In the genomic region with DNA sequence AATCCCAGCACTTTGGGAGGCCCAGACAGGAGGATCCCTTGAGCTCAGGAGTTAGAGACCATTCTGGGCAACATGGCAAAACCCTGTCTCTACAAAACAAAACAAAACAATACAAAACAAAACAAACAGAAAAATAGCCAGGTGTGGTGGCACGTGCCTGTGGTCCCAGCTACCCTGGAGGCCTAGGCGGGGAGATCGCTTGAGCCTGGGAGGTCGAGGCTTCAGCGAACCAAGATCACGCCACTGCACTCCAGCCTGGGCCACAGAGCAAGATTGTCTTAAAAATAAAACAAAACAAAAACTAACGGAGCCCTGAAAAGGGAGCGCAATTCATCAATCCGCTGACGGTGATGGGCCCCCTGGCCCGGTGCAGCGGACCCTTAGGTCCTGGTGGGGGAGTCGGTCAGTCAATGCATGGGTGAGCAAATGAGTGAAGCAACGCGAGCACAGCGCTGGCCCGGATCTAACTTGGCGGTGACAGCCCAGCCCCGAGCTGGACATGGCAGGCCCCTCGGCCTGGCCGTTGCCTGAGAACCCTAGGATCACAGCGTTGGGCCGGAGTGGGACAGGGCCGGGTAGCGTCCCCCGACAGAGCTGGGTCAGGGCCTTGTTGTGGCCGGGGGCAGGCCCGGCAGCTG, we compare ENCODE assay signal across 1 cellular context.
TF ChIP-seq lines count a peak whose summit lies in the region.

No MANE protein-coding gene starts in this region.

TF ChIP-seq in HepG2, 621 proteins besides CTCF, POLR2A, EP300 and RAD21 (continued from another document and continues in another):
- TF ChIP-seq, protein P1, sequence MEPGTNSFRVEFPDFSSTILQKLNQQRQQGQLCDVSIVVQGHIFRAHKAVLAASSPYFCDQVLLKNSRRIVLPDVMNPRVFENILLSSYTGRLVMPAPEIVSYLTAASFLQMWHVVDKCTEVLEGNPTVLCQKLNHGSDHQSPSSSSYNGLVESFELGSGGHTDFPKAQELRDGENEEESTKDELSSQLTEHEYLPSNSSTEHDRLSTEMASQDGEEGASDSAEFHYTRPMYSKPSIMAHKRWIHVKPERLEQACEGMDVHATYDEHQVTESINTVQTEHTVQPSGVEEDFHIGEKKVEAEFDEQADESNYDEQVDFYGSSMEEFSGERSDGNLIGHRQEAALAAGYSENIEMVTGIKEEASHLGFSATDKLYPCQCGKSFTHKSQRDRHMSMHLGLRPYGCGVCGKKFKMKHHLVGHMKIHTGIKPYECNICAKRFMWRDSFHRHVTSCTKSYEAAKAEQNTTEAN (CRISPR knock-in tag; conservative IDR thresholded peaks at IDR 0.05), result 0 out of 2 replicates have a peak, but pooled peaks have one; percentile 52
- TF ChIP-seq, protein P2, sequence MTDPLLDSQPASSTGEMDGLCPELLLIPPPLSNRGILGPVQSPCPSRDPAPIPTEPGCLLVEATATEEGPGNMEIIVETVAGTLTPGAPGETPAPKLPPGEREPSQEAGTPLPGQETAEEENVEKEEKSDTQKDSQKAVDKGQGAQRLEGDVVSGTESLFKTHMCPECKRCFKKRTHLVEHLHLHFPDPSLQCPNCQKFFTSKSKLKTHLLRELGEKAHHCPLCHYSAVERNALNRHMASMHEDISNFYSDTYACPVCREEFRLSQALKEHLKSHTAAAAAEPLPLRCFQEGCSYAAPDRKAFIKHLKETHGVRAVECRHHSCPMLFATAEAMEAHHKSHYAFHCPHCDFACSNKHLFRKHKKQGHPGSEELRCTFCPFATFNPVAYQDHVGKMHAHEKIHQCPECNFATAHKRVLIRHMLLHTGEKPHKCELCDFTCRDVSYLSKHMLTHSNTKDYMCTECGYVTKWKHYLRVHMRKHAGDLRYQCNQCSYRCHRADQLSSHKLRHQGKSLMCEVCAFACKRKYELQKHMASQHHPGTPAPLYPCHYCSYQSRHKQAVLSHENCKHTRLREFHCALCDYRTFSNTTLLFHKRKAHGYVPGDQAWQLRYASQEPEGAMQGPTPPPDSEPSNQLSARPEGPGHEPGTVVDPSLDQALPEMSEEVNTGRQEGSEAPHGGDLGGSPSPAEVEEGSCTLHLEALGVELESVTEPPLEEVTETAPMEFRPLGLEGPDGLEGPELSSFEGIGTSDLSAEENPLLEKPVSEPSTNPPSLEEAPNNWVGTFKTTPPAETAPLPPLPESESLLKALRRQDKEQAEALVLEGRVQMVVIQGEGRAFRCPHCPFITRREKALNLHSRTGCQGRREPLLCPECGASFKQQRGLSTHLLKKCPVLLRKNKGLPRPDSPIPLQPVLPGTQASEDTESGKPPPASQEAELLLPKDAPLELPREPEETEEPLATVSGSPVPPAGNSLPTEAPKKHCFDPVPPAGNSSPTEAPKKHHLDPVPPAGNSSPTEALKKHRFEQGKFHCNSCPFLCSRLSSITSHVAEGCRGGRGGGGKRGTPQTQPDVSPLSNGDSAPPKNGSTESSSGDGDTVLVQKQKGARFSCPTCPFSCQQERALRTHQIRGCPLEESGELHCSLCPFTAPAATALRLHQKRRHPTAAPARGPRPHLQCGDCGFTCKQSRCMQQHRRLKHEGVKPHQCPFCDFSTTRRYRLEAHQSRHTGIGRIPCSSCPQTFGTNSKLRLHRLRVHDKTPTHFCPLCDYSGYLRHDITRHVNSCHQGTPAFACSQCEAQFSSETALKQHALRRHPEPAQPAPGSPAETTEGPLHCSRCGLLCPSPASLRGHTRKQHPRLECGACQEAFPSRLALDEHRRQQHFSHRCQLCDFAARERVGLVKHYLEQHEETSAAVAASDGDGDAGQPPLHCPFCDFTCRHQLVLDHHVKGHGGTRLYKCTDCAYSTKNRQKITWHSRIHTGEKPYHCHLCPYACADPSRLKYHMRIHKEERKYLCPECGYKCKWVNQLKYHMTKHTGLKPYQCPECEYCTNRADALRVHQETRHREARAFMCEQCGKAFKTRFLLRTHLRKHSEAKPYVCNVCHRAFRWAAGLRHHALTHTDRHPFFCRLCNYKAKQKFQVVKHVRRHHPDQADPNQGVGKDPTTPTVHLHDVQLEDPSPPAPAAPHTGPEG (CRISPR knock-in tag; IDR thresholded peaks at IDR 0.05), result no peak
- peak; percentile 64; the same call in 1 of the 2 replicates for TF ChIP-seq ZNF850 (CRISPR knock-in tag; conservative IDR thresholded peaks at IDR 0.05)
- peak; percentile 22; the same call in 1 of the 2 replicates for TF ChIP-seq ZNF543 (CRISPR knock-in tag; IDR thresholded peaks at IDR 0.05)
- TF ChIP-seq, protein P3, sequence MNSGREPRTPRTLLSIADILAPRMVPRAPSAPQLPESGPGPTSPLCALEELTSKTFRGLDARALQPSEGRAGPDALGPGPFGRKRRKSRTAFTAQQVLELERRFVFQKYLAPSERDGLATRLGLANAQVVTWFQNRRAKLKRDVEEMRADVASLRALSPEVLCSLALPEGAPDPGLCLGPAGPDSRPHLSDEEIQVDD (CRISPR knock-in tag; IDR thresholded peaks at IDR 0.05; ENCODE audit: borderline replicate concordance), result no peak
- peak; percentile 36; the same call in 1 of the 2 replicates for TF ChIP-seq BHLHE40 (IDR thresholded peaks at IDR 0.05; ENCODE audit: low read length)
- peak; percentile 35; the same call in 1 of the 2 replicates for TF ChIP-seq ZNF782 (CRISPR knock-in tag; IDR thresholded peaks at IDR 0.05; ENCODE audit: borderline replicate concordance)
- TF ChIP-seq, protein P4, sequence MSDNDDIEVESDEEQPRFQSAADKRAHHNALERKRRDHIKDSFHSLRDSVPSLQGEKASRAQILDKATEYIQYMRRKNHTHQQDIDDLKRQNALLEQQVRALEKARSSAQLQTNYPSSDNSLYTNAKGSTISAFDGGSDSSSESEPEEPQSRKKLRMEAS (IDR thresholded peaks at IDR 0.05), result peak; percentile 24
- TF ChIP-seq, protein P5, sequence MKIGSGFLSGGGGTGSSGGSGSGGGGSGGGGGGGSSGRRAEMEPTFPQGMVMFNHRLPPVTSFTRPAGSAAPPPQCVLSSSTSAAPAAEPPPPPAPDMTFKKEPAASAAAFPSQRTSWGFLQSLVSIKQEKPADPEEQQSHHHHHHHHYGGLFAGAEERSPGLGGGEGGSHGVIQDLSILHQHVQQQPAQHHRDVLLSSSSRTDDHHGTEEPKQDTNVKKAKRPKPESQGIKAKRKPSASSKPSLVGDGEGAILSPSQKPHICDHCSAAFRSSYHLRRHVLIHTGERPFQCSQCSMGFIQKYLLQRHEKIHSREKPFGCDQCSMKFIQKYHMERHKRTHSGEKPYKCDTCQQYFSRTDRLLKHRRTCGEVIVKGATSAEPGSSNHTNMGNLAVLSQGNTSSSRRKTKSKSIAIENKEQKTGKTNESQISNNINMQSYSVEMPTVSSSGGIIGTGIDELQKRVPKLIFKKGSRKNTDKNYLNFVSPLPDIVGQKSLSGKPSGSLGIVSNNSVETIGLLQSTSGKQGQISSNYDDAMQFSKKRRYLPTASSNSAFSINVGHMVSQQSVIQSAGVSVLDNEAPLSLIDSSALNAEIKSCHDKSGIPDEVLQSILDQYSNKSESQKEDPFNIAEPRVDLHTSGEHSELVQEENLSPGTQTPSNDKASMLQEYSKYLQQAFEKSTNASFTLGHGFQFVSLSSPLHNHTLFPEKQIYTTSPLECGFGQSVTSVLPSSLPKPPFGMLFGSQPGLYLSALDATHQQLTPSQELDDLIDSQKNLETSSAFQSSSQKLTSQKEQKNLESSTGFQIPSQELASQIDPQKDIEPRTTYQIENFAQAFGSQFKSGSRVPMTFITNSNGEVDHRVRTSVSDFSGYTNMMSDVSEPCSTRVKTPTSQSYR (CRISPR knock-in tag; IDR thresholded peaks at IDR 0.05; ENCODE audit: borderline replicate concordance), result 0 out of 2 replicates have a peak, but pooled peaks have one; percentile 7
- TF ChIP-seq, protein P6, sequence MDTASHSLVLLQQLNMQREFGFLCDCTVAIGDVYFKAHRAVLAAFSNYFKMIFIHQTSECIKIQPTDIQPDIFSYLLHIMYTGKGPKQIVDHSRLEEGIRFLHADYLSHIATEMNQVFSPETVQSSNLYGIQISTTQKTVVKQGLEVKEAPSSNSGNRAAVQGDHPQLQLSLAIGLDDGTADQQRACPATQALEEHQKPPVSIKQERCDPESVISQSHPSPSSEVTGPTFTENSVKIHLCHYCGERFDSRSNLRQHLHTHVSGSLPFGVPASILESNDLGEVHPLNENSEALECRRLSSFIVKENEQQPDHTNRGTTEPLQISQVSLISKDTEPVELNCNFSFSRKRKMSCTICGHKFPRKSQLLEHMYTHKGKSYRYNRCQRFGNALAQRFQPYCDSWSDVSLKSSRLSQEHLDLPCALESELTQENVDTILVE (CRISPR knock-in tag; IDR thresholded peaks at IDR 0.05), result 0 out of 2 replicates have a peak, but pooled peaks have one; percentile 12
- no peak for TF ChIP-seq MAZ (IDR thresholded peaks at IDR 0.05; ENCODE audit: borderline replicate concordance, low read depth, low read length)
- peak; percentile 55 for TF ChIP-seq MAZ (CRISPR knock-in tag; IDR thresholded peaks at IDR 0.05; ENCODE audit: low read depth)
- TF ChIP-seq ZFX (CRISPR knock-in tag; IDR thresholded peaks at IDR 0.05; ENCODE audit: low read depth), result peak; percentile 88
- 0 out of 2 replicates have a peak, but pooled peaks have one; percentile 13 for TF ChIP-seq TBX2 (CRISPR knock-in tag; IDR thresholded peaks at IDR 0.05; ENCODE audit: borderline replicate concordance)
- 0 out of 2 replicates have a peak, but pooled peaks have one; percentile 10 for TF ChIP-seq KLF6 (CRISPR knock-in tag; IDR thresholded peaks at IDR 0.05)
- TF ChIP-seq NFKB2 (CRISPR knock-in tag; IDR thresholded peaks at IDR 0.05; ENCODE audit: borderline replicate concordance), result peak; percentile 18; the same call in 1 of the 2 replicates
- TF ChIP-seq, protein P7, sequence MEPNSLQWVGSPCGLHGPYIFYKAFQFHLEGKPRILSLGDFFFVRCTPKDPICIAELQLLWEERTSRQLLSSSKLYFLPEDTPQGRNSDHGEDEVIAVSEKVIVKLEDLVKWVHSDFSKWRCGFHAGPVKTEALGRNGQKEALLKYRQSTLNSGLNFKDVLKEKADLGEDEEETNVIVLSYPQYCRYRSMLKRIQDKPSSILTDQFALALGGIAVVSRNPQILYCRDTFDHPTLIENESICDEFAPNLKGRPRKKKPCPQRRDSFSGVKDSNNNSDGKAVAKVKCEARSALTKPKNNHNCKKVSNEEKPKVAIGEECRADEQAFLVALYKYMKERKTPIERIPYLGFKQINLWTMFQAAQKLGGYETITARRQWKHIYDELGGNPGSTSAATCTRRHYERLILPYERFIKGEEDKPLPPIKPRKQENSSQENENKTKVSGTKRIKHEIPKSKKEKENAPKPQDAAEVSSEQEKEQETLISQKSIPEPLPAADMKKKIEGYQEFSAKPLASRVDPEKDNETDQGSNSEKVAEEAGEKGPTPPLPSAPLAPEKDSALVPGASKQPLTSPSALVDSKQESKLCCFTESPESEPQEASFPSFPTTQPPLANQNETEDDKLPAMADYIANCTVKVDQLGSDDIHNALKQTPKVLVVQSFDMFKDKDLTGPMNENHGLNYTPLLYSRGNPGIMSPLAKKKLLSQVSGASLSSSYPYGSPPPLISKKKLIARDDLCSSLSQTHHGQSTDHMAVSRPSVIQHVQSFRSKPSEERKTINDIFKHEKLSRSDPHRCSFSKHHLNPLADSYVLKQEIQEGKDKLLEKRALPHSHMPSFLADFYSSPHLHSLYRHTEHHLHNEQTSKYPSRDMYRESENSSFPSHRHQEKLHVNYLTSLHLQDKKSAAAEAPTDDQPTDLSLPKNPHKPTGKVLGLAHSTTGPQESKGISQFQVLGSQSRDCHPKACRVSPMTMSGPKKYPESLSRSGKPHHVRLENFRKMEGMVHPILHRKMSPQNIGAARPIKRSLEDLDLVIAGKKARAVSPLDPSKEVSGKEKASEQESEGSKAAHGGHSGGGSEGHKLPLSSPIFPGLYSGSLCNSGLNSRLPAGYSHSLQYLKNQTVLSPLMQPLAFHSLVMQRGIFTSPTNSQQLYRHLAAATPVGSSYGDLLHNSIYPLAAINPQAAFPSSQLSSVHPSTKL (CRISPR knock-in tag; IDR thresholded peaks at IDR 0.05), result 0 out of 2 replicates have a peak, but pooled peaks have one; percentile 5
- TF ChIP-seq, protein P8, sequence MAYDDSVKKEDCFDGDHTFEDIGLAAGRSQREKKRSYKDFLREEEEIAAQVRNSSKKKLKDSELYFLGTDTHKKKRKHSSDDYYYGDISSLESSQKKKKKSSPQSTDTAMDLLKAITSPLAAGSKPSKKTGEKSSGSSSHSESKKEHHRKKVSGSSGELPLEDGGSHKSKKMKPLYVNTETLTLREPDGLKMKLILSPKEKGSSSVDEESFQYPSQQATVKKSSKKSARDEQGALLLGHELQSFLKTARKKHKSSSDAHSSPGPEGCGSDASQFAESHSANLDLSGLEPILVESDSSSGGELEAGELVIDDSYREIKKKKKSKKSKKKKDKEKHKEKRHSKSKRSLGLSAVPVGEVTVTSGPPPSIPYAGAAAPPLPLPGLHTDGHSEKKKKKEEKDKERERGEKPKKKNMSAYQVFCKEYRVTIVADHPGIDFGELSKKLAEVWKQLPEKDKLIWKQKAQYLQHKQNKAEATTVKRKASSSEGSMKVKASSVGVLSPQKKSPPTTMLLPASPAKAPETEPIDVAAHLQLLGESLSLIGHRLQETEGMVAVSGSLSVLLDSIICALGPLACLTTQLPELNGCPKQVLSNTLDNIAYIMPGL (CRISPR knock-in tag; IDR thresholded peaks at IDR 0.05; ENCODE audit: borderline replicate concordance in 1 of 2, low read depth in 1 of 2), result peak; percentile 52 to 64; a peak in 2 of 4 replicates
- TF ChIP-seq, protein P9, sequence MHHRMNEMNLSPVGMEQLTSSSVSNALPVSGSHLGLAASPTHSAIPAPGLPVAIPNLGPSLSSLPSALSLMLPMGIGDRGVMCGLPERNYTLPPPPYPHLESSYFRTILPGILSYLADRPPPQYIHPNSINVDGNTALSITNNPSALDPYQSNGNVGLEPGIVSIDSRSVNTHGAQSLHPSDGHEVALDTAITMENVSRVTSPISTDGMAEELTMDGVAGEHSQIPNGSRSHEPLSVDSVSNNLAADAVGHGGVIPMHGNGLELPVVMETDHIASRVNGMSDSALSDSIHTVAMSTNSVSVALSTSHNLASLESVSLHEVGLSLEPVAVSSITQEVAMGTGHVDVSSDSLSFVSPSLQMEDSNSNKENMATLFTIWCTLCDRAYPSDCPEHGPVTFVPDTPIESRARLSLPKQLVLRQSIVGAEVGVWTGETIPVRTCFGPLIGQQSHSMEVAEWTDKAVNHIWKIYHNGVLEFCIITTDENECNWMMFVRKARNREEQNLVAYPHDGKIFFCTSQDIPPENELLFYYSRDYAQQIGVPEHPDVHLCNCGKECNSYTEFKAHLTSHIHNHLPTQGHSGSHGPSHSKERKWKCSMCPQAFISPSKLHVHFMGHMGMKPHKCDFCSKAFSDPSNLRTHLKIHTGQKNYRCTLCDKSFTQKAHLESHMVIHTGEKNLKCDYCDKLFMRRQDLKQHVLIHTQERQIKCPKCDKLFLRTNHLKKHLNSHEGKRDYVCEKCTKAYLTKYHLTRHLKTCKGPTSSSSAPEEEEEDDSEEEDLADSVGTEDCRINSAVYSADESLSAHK (CRISPR knock-in tag; IDR thresholded peaks at IDR 0.05; ENCODE audit: borderline replicate concordance), result no peak
- TF ChIP-seq, protein P10, sequence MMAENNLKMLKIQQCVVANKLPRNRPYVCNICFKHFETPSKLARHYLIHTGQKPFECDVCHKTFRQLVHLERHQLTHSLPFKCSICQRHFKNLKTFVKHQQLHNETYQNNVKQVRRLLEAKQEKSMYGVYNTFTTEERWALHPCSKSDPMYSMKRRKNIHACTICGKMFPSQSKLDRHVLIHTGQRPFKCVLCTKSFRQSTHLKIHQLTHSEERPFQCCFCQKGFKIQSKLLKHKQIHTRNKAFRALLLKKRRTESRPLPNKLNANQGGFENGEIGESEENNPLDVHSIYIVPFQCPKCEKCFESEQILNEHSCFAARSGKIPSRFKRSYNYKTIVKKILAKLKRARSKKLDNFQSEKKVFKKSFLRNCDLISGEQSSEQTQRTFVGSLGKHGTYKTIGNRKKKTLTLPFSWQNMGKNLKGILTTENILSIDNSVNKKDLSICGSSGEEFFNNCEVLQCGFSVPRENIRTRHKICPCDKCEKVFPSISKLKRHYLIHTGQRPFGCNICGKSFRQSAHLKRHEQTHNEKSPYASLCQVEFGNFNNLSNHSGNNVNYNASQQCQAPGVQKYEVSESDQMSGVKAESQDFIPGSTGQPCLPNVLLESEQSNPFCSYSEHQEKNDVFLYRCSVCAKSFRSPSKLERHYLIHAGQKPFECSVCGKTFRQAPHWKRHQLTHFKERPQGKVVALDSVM (CRISPR knock-in tag; IDR thresholded peaks at IDR 0.05), result peak; percentile 93
- no peak for TF ChIP-seq MZF1 (CRISPR knock-in tag; IDR thresholded peaks at IDR 0.05; ENCODE audit: borderline replicate concordance)
- peak; percentile 63 for TF ChIP-seq YEATS4 (CRISPR knock-in tag; IDR thresholded peaks at IDR 0.05; ENCODE audit: borderline replicate concordance)
